Comparison of ENCODE assay signal across 22 cellular contexts in genomic region chr4:3464911-3465697, GRCh38. TPM values are rescaled to one million over a fixed set of nuclear protein-coding genes. Genes with fewer than 3 reads are reported as not detected.
DNase-seq lines count a peak whose midpoint lies in the region; ATAC-seq and TF ChIP-seq lines count a peak whose summit lies in the region.
"Had no signal": no experiment of that assay in that cellular context is flagged by ENCODE, and none has a peak within 500 bp of the region (broad histone marks: within the 10 kb centered on the region; RNA-seq: fewer than 3 reads in every experiment).

No MANE protein-coding gene starts in this region.

- DNase-seq in Right ventricle myocardium inferior (ENCODE audit: missing footprints) (peak; percentile 30), Right ventricle myocardium superior (no peak), right cardiac atrium (peak; percentile 8 to 50 (median 49)), psoas muscle (peak; percentile 39 to 62)
- DNase-seq: AML-193; Caco-2; CD4-positive, CD25-positive, alpha-beta regulatory T cell; GF-D8; GOT3; KBM-7; NCI-H1417; NCI-H187; NCI-H2107; NCI-H510A; NCI-H774; SIG-M5 had no signal

- H3K36me3 ChIP-seq in psoas muscle (ENCODE audit: insufficient read depth in 1 of 2, low read depth in 1 of 2): no peaks in the 10 kb centered on the region

- H3K4me3 ChIP-seq in right cardiac atrium (ENCODE audit: low read length) (no peak overlapping the region), psoas muscle (no peak overlapping the region)

- peaks cover 3% of the 10 kb centered on the region for H3K9me3 Mint-ChIP-seq in stimulated activated memory B cell treated with anti-CD40 and anti-IgM and Interleukin-4, amounts not matched to agents 10 μg/mL and 1 μg/mL and 100 μg/mL, for 72 hours
- H3K9me3 Mint-ChIP-seq: CD4-positive, CD25-positive, alpha-beta regulatory T cell had no signal

- H3K4me1 ChIP-seq in right cardiac atrium (ENCODE audit: control insufficient read depth, insufficient read depth, low read length) (no peaks in the 10 kb centered on the region), psoas muscle (peaks cover 45% of the 10 kb centered on the region)

- H3K9me3 ChIP-seq in right cardiac atrium (ENCODE audit: control insufficient read depth, low read length): no peaks in the 10 kb centered on the region
- H3K9me3 ChIP-seq in psoas muscle: no peaks in the 10 kb centered on the region
- H3K9me3 ChIP-seq: Caco-2 had no signal

- ATAC-seq in Right ventricle myocardium inferior (no peak), Right ventricle myocardium superior (ENCODE audit: poor library complexity) (no peak), right cardiac atrium (no peak), psoas muscle (peak; percentile 18 to 39 (median 24)), GM19351 (IDR thresholded peaks at IDR 0.05; ENCODE audit: unreplicated experiment) (no peak), HG03520 (IDR thresholded peaks at IDR 0.05; ENCODE audit: unreplicated experiment) (no peak)
- ATAC-seq in stimulated activated memory B cell treated with anti-CD40 and anti-IgM and Interleukin-4, amounts not matched to agents 10 μg/mL and 1 μg/mL and 100 μg/mL, for 72 hours: no peak
- ATAC-seq in activated CD4-positive, CD25-positive, alpha-beta regulatory T cell treated with anti-CD3 and anti-CD28 coated beads, Interleukin-2, amount 50 U/mL, for 24 hours: no peak

- no peaks in the 10 kb centered on the region for H3K27me3 ChIP-seq in right cardiac atrium (ENCODE audit: control insufficient read depth, insufficient read depth)
- H3K27me3 ChIP-seq in psoas muscle (ENCODE audit: insufficient read depth in 3 of 3, low read length in 2 of 3): no peaks in the 10 kb centered on the region

- H3K36me3 Mint-ChIP-seq in stimulated activated memory B cell treated with anti-CD40 and anti-IgM and Interleukin-4, amounts not matched to agents 10 μg/mL and 1 μg/mL and 100 μg/mL, for 72 hours: no peaks in the 10 kb centered on the region

- peaks cover 42% of the 10 kb centered on the region for H3K27me3 Mint-ChIP-seq in stimulated activated memory B cell treated with anti-CD40 and anti-IgM and Interleukin-4, amounts not matched to agents 10 μg/mL and 1 μg/mL and 100 μg/mL, for 72 hours

- WGBS in right cardiac atrium: 83% methylated on average over 21 of the region's 21 CpGs
- 78 to 89% (median 81%) methylated on average over 21 of the region's 21 CpGs for WGBS in psoas muscle, 3 donors

- intact Hi-C loops in Right ventricle myocardium inferior (cut with DNase I) (no loop called here), Right ventricle myocardium superior (cut with DNase I) (no loop called here), right cardiac atrium (cut with DNase I) (no loop called here), psoas muscle (cut with DNase I) (loop anchor here (5.0 kb wide), 2 partner anchors 48 to 123 kb away; no protein-coding TSS in a partner anchor)

- peaks cover 13% of the 10 kb centered on the region for H3K4me1 Mint-ChIP-seq in stimulated activated memory B cell treated with anti-CD40 and anti-IgM and Interleukin-4, amounts not matched to agents 10 μg/mL and 1 μg/mL and 100 μg/mL, for 72 hours

- no peak for TF ChIP-seq CTCF in psoas muscle (IDR thresholded peaks at IDR 0.05)

- H3K4me3 Mint-ChIP-seq in stimulated activated memory B cell treated with anti-CD40 and anti-IgM and Interleukin-4, amounts not matched to agents 10 μg/mL and 1 μg/mL and 100 μg/mL, for 72 hours: peak overlapping the region; percentile 30

- H3K27ac ChIP-seq in right cardiac atrium (ENCODE audit: low read length) (peak overlapping the region; percentile 5), psoas muscle (peak overlapping the region; percentile 91)
- H3K27ac ChIP-seq: 22Rv1 had no signal

- H3K27ac Mint-ChIP-seq in stimulated activated memory B cell treated with anti-CD40 and anti-IgM and Interleukin-4, amounts not matched to agents 10 μg/mL and 1 μg/mL and 100 μg/mL, for 72 hours: no peak overlapping the region
- H3K27ac Mint-ChIP-seq: CD4-positive, CD25-positive, alpha-beta regulatory T cell had no signal

RNA-seq across cellular contexts. Expression of gene DOK7, which starts 2.0 kb away (rescaled TPM):
- total RNA-seq in Right ventricle myocardium inferior (35.5 TPM), Right ventricle myocardium superior (33.7 TPM), right cardiac atrium (10 to 100 TPM; 28.9 to 40.0 (median 34.5) TPM), psoas muscle (10 to 100 TPM in 3 of 4 donors, 1 to 10 TPM in 1; 3.4 to 48.6 (median 34.5) TPM)
- polyA plus RNA-seq in right cardiac atrium (36.3 TPM), psoas muscle (10 to 100 TPM; 11.7 to 26.3 (median 17.3) TPM)
- total RNA-seq: CD4-positive, CD25-positive, alpha-beta regulatory T cell; RPMI7951 had no signal

RNA-seq across cellular contexts. Expression of gene HGFAC, which starts 23.3 kb away (rescaled TPM):
- 1.5 TPM for total RNA-seq in Right ventricle myocardium inferior
- 1.9 TPM for total RNA-seq in Right ventricle myocardium superior
- under 1 TPM in 3 of 4 donors, not detected in 1; 0.31 to 0.62 (median 0.31) TPM for total RNA-seq in right cardiac atrium
- polyA plus RNA-seq in right cardiac atrium: 0.14 TPM
- 1 to 10 TPM in 1 of 4 donors, under 1 TPM in 2, not detected in 1; 0.32 to 1.2 (median 0.46) TPM for total RNA-seq in psoas muscle
- under 1 TPM; 0.09 to 0.63 (median 0.26) TPM for polyA plus RNA-seq in psoas muscle
- total RNA-seq: CD4-positive, CD25-positive, alpha-beta regulatory T cell; RPMI7951 had no signal

Comparison
In these comparisons a context has a peak if more than half of its experiments do, and no peak if none do; other contexts are left out.
1. ATAC-seq: peak in psoas muscle (4 of 4); none in Right ventricle myocardium inferior (single experiment), Right ventricle myocardium superior (single experiment), right cardiac atrium (0 of 2), stimulated activated memory B cell treated with anti-CD40 and anti-IgM and Interleukin-4, amounts not matched to agents 10 μg/mL and 1 μg/mL and 100 μg/mL, for 72 hours (single experiment), GM19351 (single experiment), activated CD4-positive, CD25-positive, alpha-beta regulatory T cell treated with anti-CD3 and anti-CD28 coated beads, Interleukin-2, amount 50 U/mL, for 24 hours (0 of 2) and HG03520 (single experiment).
2. intact Hi-C loops: an anchor here in psoas muscle (5.0 kb wide); none called in Right ventricle myocardium inferior, Right ventricle myocardium superior and right cardiac atrium.